8 cellular contexts compared by ENCODE assay signal in the genomic region with DNA sequence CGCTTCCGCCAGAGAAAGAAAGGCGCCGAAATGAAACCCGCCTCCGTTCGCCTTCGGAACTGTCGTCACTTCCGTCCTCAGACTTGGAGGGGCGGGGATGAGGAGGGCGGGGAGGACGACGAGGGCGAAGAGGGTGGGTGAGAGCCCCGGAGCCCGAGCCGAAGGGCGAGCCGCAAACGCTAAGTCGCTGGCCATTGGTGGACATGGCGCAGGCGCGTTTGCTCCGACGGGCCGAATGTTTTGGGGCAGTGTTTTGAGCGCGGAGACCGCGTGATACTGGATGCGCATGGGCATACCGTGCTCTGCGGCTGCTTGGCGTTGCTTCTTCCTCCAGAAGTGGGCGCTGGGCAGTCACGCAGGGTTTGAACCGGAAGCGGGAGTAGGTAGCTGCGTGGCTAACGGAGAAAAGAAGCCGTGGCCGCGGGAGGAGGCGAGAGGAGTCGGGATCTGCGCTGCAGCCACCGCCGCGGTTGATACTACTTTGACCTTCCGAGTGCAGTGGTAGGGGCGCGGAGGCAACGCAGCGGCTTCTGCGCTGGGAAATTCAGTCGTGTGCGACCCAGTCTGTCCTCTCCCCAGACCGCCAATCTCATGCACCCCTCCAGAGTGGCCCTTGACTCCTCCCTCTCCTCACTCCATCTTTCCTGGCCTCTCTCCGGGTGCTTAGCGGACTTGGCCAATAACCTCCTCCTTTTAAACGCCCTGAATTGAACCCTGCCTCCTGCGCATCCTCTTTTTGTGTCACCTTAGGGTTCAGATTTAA. TPM values are rescaled to one million over a fixed set of nuclear protein-coding genes. Genes with fewer than 3 reads are reported as not detected.
A peak's percentile ranks its signal among the peaks of the same experiment; 100 is the strongest.
DNase-seq lines count a peak whose midpoint lies in the region; ATAC-seq, FAIRE-seq and TF ChIP-seq lines count a peak whose summit lies in the region.

A gene with protein sequence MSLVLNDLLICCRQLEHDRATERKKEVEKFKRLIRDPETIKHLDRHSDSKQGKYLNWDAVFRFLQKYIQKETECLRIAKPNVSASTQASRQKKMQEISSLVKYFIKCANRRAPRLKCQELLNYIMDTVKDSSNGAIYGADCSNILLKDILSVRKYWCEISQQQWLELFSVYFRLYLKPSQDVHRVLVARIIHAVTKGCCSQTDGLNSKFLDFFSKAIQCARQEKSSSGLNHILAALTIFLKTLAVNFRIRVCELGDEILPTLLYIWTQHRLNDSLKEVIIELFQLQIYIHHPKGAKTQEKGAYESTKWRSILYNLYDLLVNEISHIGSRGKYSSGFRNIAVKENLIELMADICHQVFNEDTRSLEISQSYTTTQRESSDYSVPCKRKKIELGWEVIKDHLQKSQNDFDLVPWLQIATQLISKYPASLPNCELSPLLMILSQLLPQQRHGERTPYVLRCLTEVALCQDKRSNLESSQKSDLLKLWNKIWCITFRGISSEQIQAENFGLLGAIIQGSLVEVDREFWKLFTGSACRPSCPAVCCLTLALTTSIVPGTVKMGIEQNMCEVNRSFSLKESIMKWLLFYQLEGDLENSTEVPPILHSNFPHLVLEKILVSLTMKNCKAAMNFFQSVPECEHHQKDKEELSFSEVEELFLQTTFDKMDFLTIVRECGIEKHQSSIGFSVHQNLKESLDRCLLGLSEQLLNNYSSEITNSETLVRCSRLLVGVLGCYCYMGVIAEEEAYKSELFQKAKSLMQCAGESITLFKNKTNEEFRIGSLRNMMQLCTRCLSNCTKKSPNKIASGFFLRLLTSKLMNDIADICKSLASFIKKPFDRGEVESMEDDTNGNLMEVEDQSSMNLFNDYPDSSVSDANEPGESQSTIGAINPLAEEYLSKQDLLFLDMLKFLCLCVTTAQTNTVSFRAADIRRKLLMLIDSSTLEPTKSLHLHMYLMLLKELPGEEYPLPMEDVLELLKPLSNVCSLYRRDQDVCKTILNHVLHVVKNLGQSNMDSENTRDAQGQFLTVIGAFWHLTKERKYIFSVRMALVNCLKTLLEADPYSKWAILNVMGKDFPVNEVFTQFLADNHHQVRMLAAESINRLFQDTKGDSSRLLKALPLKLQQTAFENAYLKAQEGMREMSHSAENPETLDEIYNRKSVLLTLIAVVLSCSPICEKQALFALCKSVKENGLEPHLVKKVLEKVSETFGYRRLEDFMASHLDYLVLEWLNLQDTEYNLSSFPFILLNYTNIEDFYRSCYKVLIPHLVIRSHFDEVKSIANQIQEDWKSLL (N-terminal part only) (plus strand): TSS at position 382 of the 763 bp plus-strand sequence. CDS start 4,558 bp downstream, outside the sequence.

- H3K36me3 Mint-ChIP-seq in naive thymus-derived CD8-positive, alpha-beta T cell = peaks cover 4 to 40% (median 18%) of the 10 kb centered on the region in 3 donors

- H3K9me3 Mint-ChIP-seq in naive thymus-derived CD8-positive, alpha-beta T cell = no peaks in the 10 kb centered on the region

- no peak within 1 kb of the TSS for H3K27ac Mint-ChIP-seq in naive thymus-derived CD8-positive, alpha-beta T cell

- peak; percentile 70 to 88 for TF ChIP-seq CTCF in fibroblast of lung (conservative IDR thresholded peaks at IDR 0.05 in 1 of 2, IDR thresholded peaks at IDR 0.05 in 1 of 2; ENCODE audit: low read depth in 1 of 2, low read length in 2 of 2)

- ATAC-seq in GM21825 (IDR thresholded peaks at IDR 0.05; ENCODE audit: unreplicated experiment) = peak; percentile 84
- peak; percentile 78 to 79 for ATAC-seq in naive thymus-derived CD8-positive, alpha-beta T cell

- H3K4me1 ChIP-seq in Karpas-422 (ENCODE audit: low read length) (peaks cover 55% of the 10 kb centered on the region), fibroblast of lung (ENCODE audit: control insufficient read depth, extremely low read depth, insufficient read depth, low read length) (peaks cover 5% of the 10 kb centered on the region)

- H3K4me3 Mint-ChIP-seq in naive thymus-derived CD8-positive, alpha-beta T cell = no peak within 1 kb of the TSS

- H3K27ac ChIP-seq in Karpas-422 (ENCODE audit: low read length) (peak within 1 kb of the TSS; percentile 87), fibroblast of lung (ENCODE audit: insufficient read depth, low read length) (peak within 1 kb of the TSS; percentile 96)

- H2AFZ ChIP-seq in Karpas-422 (ENCODE audit: low read length) (peak within 1 kb of the TSS; percentile 61; the same call in 1 of the 2 replicates), fibroblast of lung (ENCODE audit: low read length) (peak within 1 kb of the TSS; percentile 97)

- H3K79me2 ChIP-seq in Karpas-422 (ENCODE audit: low read length) = peaks cover 95% of the 10 kb centered on the region
- H3K79me2 ChIP-seq in fibroblast of lung (ENCODE audit: control insufficient read depth, insufficient read depth, low read length) = peaks cover 69% of the 10 kb centered on the region

- H3K4me2 ChIP-seq in Karpas-422 (ENCODE audit: low read depth, low read length, poor library complexity, severe bottlenecking) = peak within 1 kb of the TSS; percentile 85
- H3K4me2 ChIP-seq in fibroblast of lung (ENCODE audit: extremely low read depth, insufficient read depth, low read length) = peak within 1 kb of the TSS; percentile 79

- peak; percentile 99 for DNase-seq in Daoy (ENCODE audit: low read depth)
- DNase-seq in Karpas-422 = peak; percentile 100
- peak; percentile 95 for DNase-seq in RCC 7860 (ENCODE audit: low spot score)
- DNase-seq in activated T-helper 1 cell treated with Interleukin-2 at 50 U/mL for 16 hours (ENCODE audit: low read depth) = peak; percentile 99
- peak; percentile 98 to 99 for DNase-seq in fibroblast of lung (ENCODE audit: low read depth in 2 of 2)
- DNase-seq in naive thymus-derived CD8-positive, alpha-beta T cell = peak; percentile 94 to 100 (median 99)
- DNase-seq in stimulated activated naive CD4-positive, alpha-beta T cell (lab: John Stamatoyannopoulos, UW) = peak; percentile 95 to 99 (median 99)

- H3K27me3 ChIP-seq in Karpas-422 (ENCODE audit: low read length) (no peaks in the 10 kb centered on the region), fibroblast of lung (ENCODE audit: control insufficient read depth, insufficient read depth, low read length) (no peaks in the 10 kb centered on the region)

- H3K9ac ChIP-seq in Karpas-422 (ENCODE audit: low read length) = peak within 1 kb of the TSS; percentile 86
- H3K9ac ChIP-seq in fibroblast of lung (ENCODE audit: insufficient read depth, low read length) = peak within 1 kb of the TSS; percentile 91

- H3K9me3 ChIP-seq in Karpas-422 (ENCODE audit: low read length) (no peaks in the 10 kb centered on the region), fibroblast of lung (ENCODE audit: control insufficient read depth, insufficient read depth, low read depth, low read length) (no peaks in the 10 kb centered on the region)

- no peaks in the 10 kb centered on the region for H3K27me3 Mint-ChIP-seq in naive thymus-derived CD8-positive, alpha-beta T cell

- H3K4me1 Mint-ChIP-seq in naive thymus-derived CD8-positive, alpha-beta T cell = peaks cover 24 to 53% (median 42%) of the 10 kb centered on the region in 4 donors

- POLR2A ChIA-PET in naive thymus-derived CD8-positive, alpha-beta T cell (lab: Charles Lee) = interaction anchor here (0.6 to 13.4 kb wide), 28 partner anchors 10 to 442 kb away, joined by 3 to 705 read pairs (median 6); a partner anchor contains a TSS

- H4K20me1 ChIP-seq in Karpas-422 (ENCODE audit: insufficient read depth, low read depth, low read length) = peaks cover 36% of the 10 kb centered on the region
- no peaks in the 10 kb centered on the region for H4K20me1 ChIP-seq in fibroblast of lung (ENCODE audit: control insufficient read depth, extremely low read depth, insufficient read depth, low read length)

- peak; percentile 87 for FAIRE-seq in RCC 7860 (lab: Jason Lieb, UNC)

- no peaks in the 10 kb centered on the region for H3K9me2 ChIP-seq in Karpas-422 (replicated peaks; ENCODE audit: insufficient read depth, low read length)

- H3K4me3 ChIP-seq in Karpas-422 (ENCODE audit: low read length) (peak within 1 kb of the TSS; percentile 74), fibroblast of lung (replicated peaks in 1 of 4; ENCODE audit: control extremely low read depth in 1 of 4, insufficient read depth in 1 of 4, low read depth in 3 of 4, low read length in 4 of 4) (peak within 1 kb of the TSS; percentile 83 to 99 (median 92))

- H3K36me3 ChIP-seq in Karpas-422 (ENCODE audit: insufficient read depth, low read length) (peaks cover 48% of the 10 kb centered on the region), fibroblast of lung (ENCODE audit: control insufficient read depth, insufficient read depth, low read length) (no peaks in the 10 kb centered on the region)

RNA-seq across cellular contexts. Expression of the gene that starts here (rescaled TPM):
- total RNA-seq in Daoy (2014; rRNA removed; shearing (Covaris generic)) = 20.8 and 41.9 TPM in 2 replicates
- 414 and 529 TPM in 2 replicates for total RNA-seq in Karpas-422 (2014; rRNA removed; shearing (Covaris generic); ENCODE audit: low replicate concordance)
- total RNA-seq in fibroblast of lung = 123 and 147 TPM in 2 replicates
- 33.8 and 37.5 TPM in 2 replicates for polyA plus RNA-seq in fibroblast of lung
- polyA plus RNA-seq in fibroblast of lung (2012) = 17.5 and 21.0 TPM in 2 replicates
- 17.2 and 19.2 TPM in 2 replicates for polyA minus RNA-seq in fibroblast of lung (ENCODE audit: low replicate concordance)
- total RNA-seq in naive thymus-derived CD8-positive, alpha-beta T cell = 100 to 1,000 TPM; 792 to 837 TPM
- 100 to 1,000 TPM; 105 to 164 (median 121) TPM for polyA plus RNA-seq in naive thymus-derived CD8-positive, alpha-beta T cell

Comparison
In these comparisons a context has a peak if more than half of its experiments do, and no peak if none do; other contexts are left out.
1. Peak in every context shown above with its lines: DNase-seq, ATAC-seq, H3K4me3 ChIP-seq and H3K27ac ChIP-seq.